Comparison of ENCODE assay signal across 23 cellular contexts in the genomic region with DNA sequence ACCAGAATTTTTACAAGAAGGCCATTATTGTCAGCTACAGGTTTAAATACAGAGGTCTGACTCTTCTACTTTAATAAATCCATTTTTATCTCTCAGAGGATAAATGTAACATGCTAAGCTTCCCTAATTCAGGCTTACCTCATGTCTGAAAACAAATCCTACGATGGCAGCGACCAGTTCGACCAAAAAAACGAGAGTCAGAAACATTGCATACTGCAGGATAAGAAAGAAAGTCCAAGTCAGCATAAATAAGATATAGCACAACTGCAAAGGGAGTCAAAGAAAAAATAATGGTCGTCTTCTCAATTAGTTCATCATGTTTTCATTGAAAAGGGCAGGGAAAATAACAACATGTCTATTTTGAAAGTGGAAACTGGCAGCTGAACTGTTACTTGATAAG. TPM values are rescaled to one million over a fixed set of nuclear protein-coding genes. Genes with fewer than 3 reads are reported as not detected.
A peak's percentile ranks its signal among the peaks of the same experiment; 100 is the strongest.
DNase-seq lines count a peak whose midpoint lies in the region; ATAC-seq and TF ChIP-seq lines count a peak whose summit lies in the region.
"Had no signal": no experiment of that assay in that cellular context is flagged by ENCODE, and none has a peak within 500 bp of the region (broad histone marks: within the 10 kb centered on the region; RNA-seq: fewer than 3 reads in every experiment).

No MANE protein-coding gene starts in this region.

- H3K27me3 Mint-ChIP-seq in GM23338 (ENCODE audit: insufficient read depth, low read depth, poor library complexity) (no peaks in the 10 kb centered on the region), WTC11 (ENCODE audit: low read depth) (no peaks in the 10 kb centered on the region), progenitor cell of endocrine pancreas (no peaks in the 10 kb centered on the region)

- H3K9ac ChIP-seq in iPS-18a (ENCODE audit: low read length), result peak overlapping the region; percentile 85

- CTCF ChIA-PET in WTC11 (lab: Charles Lee), result interaction anchor here (3.0 kb wide), 1 partner anchor 20 kb away, joined by 19 read pairs; no protein-coding TSS in a partner anchor

- H2AFZ ChIP-seq in GM23338, result no peak overlapping the region

- peaks cover 3% of the 10 kb centered on the region for H3K4me1 ChIP-seq in GM23338 (ENCODE audit: insufficient read depth)
- H3K4me1 ChIP-seq in iPS-18a (ENCODE audit: control insufficient read depth, low read depth, low read length), result peaks cover 17% of the 10 kb centered on the region

- H3K27me3 ChIP-seq in GM23338 (ENCODE audit: insufficient read depth), result no peaks in the 10 kb centered on the region
- H3K27me3 ChIP-seq in iPS-18a (ENCODE audit: control insufficient read depth, insufficient read depth, low read length), result no peaks in the 10 kb centered on the region

- H3K9me3 Mint-ChIP-seq in GM23338, result no peaks in the 10 kb centered on the region
- no peaks in the 10 kb centered on the region for H3K9me3 Mint-ChIP-seq in WTC11
- H3K9me3 Mint-ChIP-seq in progenitor cell of endocrine pancreas (ENCODE audit: low read depth), result peaks cover 17% of the 10 kb centered on the region

- ATAC-seq in GM23338 (no peak), WTC11 (no peak), HG03442 (IDR thresholded peaks at IDR 0.05; ENCODE audit: unreplicated experiment) (no peak)
- ATAC-seq: left ventricle myocardium superior had no signal

- no peaks in the 10 kb centered on the region for H3K9me2 ChIP-seq in GM23338 (ENCODE audit: insufficient read depth)

- H3K4me3 ChIP-seq in GM23338 (peak overlapping the region; percentile 65), iPS-18a (ENCODE audit: low read length) (peak overlapping the region; percentile 66)
- H3K4me3 ChIP-seq: thoracic aorta had no signal

- DNase-seq in GM23338 (ENCODE audit: low spot score) (no peak), WTC11 (ENCODE audit: low spot score) (no peak), progenitor cell of endocrine pancreas (ENCODE audit: low spot score, unreplicated experiment) (no peak), T1000 (lab: John Stamatoyannopoulos, UW) (no peak), SHP77 (lab: John Stamatoyannopoulos, UW) (no peak)
- DNase-seq in stimulated activated CD4-positive, alpha-beta T cell treated with anti-CD3 and anti-CD28 coated beads, Interleukin-2, amount 100 ng/mL, for 24 hours, result no peak
- DNase-seq: activated CD4-positive, alpha-beta T cell treated with anti-CD3 and anti-CD28 coated beads, Interleukin-2, amount 50 U/mL, for 1 hour; activated CD8-positive, alpha-beta memory T cell treated with anti-CD3 and anti-CD28 coated beads, Interleukin-2, amount 50 U/mL, for 4 hours; activated effector memory CD4-positive, alpha-beta T cell treated with anti-CD3 and anti-CD28 coated beads, Interleukin-2, amount 50 U/mL, for 16 hours; CD8-positive, alpha-beta memory T cell; DND-41; erythroblast; left ventricle myocardium superior; NCI-H1417; NCI-H2171 treated with DMSO at 0.1 percent for 48 hours; NCI-H69; SHP77 treated with DMSO at 0.1 percent for 48 hours had no signal

- H3K27ac ChIP-seq in GM23338 (ENCODE audit: low read depth) (no peak overlapping the region), iPS-18a (ENCODE audit: low read length) (no peak overlapping the region)
- H3K27ac ChIP-seq: thoracic aorta had no signal

- H3F3A ChIP-seq in GM23338 (replicated peaks; ENCODE audit: low read depth), result no peaks in the 10 kb centered on the region

- TF ChIP-seq CTCF in GM23338 (conservative IDR thresholded peaks at IDR 0.05; ENCODE audit: low read depth in 2 of 2) (no peak), WTC11 (IDR thresholded peaks at IDR 0.05) (no peak), progenitor cell of endocrine pancreas (IDR thresholded peaks at IDR 0.05; ENCODE audit: unreplicated experiment) (no peak)

- H3K4me3 Mint-ChIP-seq in GM23338 (peak overlapping the region; percentile 92), WTC11 (peak overlapping the region; percentile 97), progenitor cell of endocrine pancreas (ENCODE audit: low read depth) (peak overlapping the region; percentile 95)

- H3K79me2 ChIP-seq in GM23338 (replicated peaks; ENCODE audit: insufficient read depth), result peaks cover 6% of the 10 kb centered on the region; the same call in 1 of the 2 replicates

- H3K36me3 ChIP-seq in GM23338 (ENCODE audit: insufficient read depth) (peaks cover 3% of the 10 kb centered on the region; the same call in 1 of the 2 replicates), iPS-18a (ENCODE audit: control insufficient read depth, low read depth, low read length) (peaks cover 47% of the 10 kb centered on the region)
- H3K36me3 ChIP-seq: thoracic aorta had no signal

- H3K4me1 Mint-ChIP-seq in GM23338 (peaks cover 8% of the 10 kb centered on the region; the same call in 2 of the 3 replicates), WTC11 (peaks cover 23% of the 10 kb centered on the region), progenitor cell of endocrine pancreas (ENCODE audit: low read depth) (peaks cover 7% of the 10 kb centered on the region)

- no peaks in the 10 kb centered on the region for H4K20me1 ChIP-seq in GM23338 (replicated peaks; ENCODE audit: insufficient read depth)

- H3K4me2 ChIP-seq in GM23338, result peak overlapping the region; percentile 83

- H3K36me3 Mint-ChIP-seq in GM23338 (ENCODE audit: low read depth), result peaks cover 37% of the 10 kb centered on the region; the same call in 2 of the 3 replicates
- peaks cover 27% of the 10 kb centered on the region for H3K36me3 Mint-ChIP-seq in WTC11
- peaks cover 13% of the 10 kb centered on the region for H3K36me3 Mint-ChIP-seq in progenitor cell of endocrine pancreas (ENCODE audit: insufficient read depth)

- POLR2A ChIA-PET in WTC11 (lab: Charles Lee), result interaction anchor here (0.5 kb wide), 1 partner anchor 20 kb away, joined by 3 read pairs; no protein-coding TSS in a partner anchor

- no peak overlapping the region for H3K27ac Mint-ChIP-seq in GM23338
- no peak overlapping the region for H3K27ac Mint-ChIP-seq in WTC11
- peak overlapping the region; percentile 99 for H3K27ac Mint-ChIP-seq in progenitor cell of endocrine pancreas
- H3K27ac Mint-ChIP-seq: CD8-positive, alpha-beta memory T cell had no signal

- H3K9me3 ChIP-seq in iPS-18a (ENCODE audit: control insufficient read depth, low read depth, low read length), result no peaks in the 10 kb centered on the region
- H3K9me3 ChIP-seq: thoracic aorta had no signal

TF ChIP-seq in GM23338, 12 proteins besides CTCF, POLR2A, EP300 and RAD21 (continues in another document):
- TF ChIP-seq POLR2AphosphoS5 (IDR thresholded peaks at IDR 0.05; ENCODE audit: low read depth), result no peak
- no peak for TF ChIP-seq ZNF114 (CRISPR knock-in tag; IDR thresholded peaks at IDR 0.05)
- TF ChIP-seq EZH2 (IDR thresholded peaks at IDR 0.05; ENCODE audit: low read depth, unreplicated experiment), result no peak
- no peak for TF ChIP-seq JUNB (IDR thresholded peaks at IDR 0.05; ENCODE audit: unreplicated experiment)
- TF ChIP-seq EZH2phosphoT487 (IDR thresholded peaks at IDR 0.05; ENCODE audit: unreplicated experiment), result no peak
- no peak for TF ChIP-seq NANOG (IDR thresholded peaks at IDR 0.05; ENCODE audit: borderline replicate concordance)

TF ChIP-seq in WTC11, 78 proteins besides CTCF, POLR2A, EP300 and RAD21 (continues in another document):
- TF ChIP-seq, protein P1, sequence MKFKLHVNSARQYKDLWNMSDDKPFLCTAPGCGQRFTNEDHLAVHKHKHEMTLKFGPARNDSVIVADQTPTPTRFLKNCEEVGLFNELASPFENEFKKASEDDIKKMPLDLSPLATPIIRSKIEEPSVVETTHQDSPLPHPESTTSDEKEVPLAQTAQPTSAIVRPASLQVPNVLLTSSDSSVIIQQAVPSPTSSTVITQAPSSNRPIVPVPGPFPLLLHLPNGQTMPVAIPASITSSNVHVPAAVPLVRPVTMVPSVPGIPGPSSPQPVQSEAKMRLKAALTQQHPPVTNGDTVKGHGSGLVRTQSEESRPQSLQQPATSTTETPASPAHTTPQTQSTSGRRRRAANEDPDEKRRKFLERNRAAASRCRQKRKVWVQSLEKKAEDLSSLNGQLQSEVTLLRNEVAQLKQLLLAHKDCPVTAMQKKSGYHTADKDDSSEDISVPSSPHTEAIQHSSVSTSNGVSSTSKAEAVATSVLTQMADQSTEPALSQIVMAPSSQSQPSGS (CRISPR knock-in tag; IDR thresholded peaks at IDR 0.05; ENCODE audit: borderline replicate concordance, low read depth), result no peak
- TF ChIP-seq ZNF121 (CRISPR knock-in tag; IDR thresholded peaks at IDR 0.05) (no peak), FOXP1 (CRISPR knock-in tag; IDR thresholded peaks at IDR 0.05; ENCODE audit: borderline replicate concordance) (no peak), JUN (CRISPR knock-in tag; IDR thresholded peaks at IDR 0.05) (no peak), NFE2L1 (CRISPR knock-in tag; IDR thresholded peaks at IDR 0.05) (no peak)
- TF ChIP-seq, protein P2, sequence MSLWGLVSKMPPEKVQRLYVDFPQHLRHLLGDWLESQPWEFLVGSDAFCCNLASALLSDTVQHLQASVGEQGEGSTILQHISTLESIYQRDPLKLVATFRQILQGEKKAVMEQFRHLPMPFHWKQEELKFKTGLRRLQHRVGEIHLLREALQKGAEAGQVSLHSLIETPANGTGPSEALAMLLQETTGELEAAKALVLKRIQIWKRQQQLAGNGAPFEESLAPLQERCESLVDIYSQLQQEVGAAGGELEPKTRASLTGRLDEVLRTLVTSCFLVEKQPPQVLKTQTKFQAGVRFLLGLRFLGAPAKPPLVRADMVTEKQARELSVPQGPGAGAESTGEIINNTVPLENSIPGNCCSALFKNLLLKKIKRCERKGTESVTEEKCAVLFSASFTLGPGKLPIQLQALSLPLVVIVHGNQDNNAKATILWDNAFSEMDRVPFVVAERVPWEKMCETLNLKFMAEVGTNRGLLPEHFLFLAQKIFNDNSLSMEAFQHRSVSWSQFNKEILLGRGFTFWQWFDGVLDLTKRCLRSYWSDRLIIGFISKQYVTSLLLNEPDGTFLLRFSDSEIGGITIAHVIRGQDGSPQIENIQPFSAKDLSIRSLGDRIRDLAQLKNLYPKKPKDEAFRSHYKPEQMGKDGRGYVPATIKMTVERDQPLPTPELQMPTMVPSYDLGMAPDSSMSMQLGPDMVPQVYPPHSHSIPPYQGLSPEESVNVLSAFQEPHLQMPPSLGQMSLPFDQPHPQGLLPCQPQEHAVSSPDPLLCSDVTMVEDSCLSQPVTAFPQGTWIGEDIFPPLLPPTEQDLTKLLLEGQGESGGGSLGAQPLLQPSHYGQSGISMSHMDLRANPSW (CRISPR knock-in tag; conservative IDR thresholded peaks at IDR 0.05; ENCODE audit: low read depth), result no peak

RNA-seq across cellular contexts. Expression of a gene that starts 1.6 kb away (rescaled TPM):
- 55.6 and 63.1 TPM in 2 replicates for total RNA-seq in GM23338 (2014; rRNA removed; shearing (Covaris generic))
- 67.5 and 75.3 TPM in 2 replicates for polyA plus RNA-seq in GM23338 (2016; fragmentation: Nextera tagmentation; extraction: Ambion mirVana)
- total RNA-seq in WTC11 (2021) (47.0 to 50.5 TPM (median 49.8 TPM) in 3 replicates), progenitor cell of endocrine pancreas (167 TPM in 2 replicates)
- total RNA-seq: T-helper 1 cell treated with Interleukin-12 subunit alpha and Interleukin-12 subunit beta and Interleukin-4 antibody, amounts not matched to agents 30 ng/mL and 1 ng/mL, for 36 hours had no signal

RNA-seq across cellular contexts. Expression of a gene that starts 9.0 kb away (rescaled TPM):
- not detected in 2 replicates for total RNA-seq in GM23338 (2014; rRNA removed; shearing (Covaris generic))
- not detected in 2 replicates for polyA plus RNA-seq in GM23338 (2016; fragmentation: Nextera tagmentation; extraction: Ambion mirVana)
- total RNA-seq in WTC11 (2021) (0.24 to 0.62 TPM (median 0.34 TPM) in 3 replicates), progenitor cell of endocrine pancreas (0.24 and 0.38 TPM in 2 replicates)
- total RNA-seq: CD8-positive, alpha-beta memory T cell; T-helper 1 cell treated with Interleukin-12 subunit alpha and Interleukin-12 subunit beta and Interleukin-4 antibody, amounts not matched to agents 30 ng/mL and 1 ng/mL, for 36 hours had no signal
- polyA plus RNA-seq: CD8-positive, alpha-beta memory T cell had no signal

RNA-seq across cellular contexts. Expression of a gene that starts 50.3 kb away (rescaled TPM):
- total RNA-seq in GM23338 (2014; rRNA removed; shearing (Covaris generic)), result 4.4 and 4.6 TPM in 2 replicates
- 4.8 and 4.9 TPM in 2 replicates for polyA plus RNA-seq in GM23338 (2016; fragmentation: Nextera tagmentation; extraction: Ambion mirVana)
- total RNA-seq in WTC11 (2021) (1.9 to 3.3 TPM (median 2.8 TPM) in 3 replicates), progenitor cell of endocrine pancreas (not detected in 2 replicates)
- total RNA-seq: CD8-positive, alpha-beta memory T cell; dermis microvascular lymphatic vessel endothelial cell; HT-29; left ventricle myocardium superior; T-helper 1 cell treated with Interleukin-12 subunit alpha and Interleukin-12 subunit beta and Interleukin-4 antibody, amounts not matched to agents 30 ng/mL and 1 ng/mL, for 36 hours; thoracic aorta had no signal
- polyA plus RNA-seq: CD8-positive, alpha-beta memory T cell had no signal
